In genomic region chr18:60422306-60422705, GRCh38 we compare ENCODE assay signal across 16 cellular contexts. TPM values are rescaled to one million over a fixed set of nuclear protein-coding genes. Genes with fewer than 3 reads are reported as not detected.
"Had no signal": no experiment of that assay in that cellular context is flagged by ENCODE, and none has a peak within 500 bp of the region (broad histone marks: within the 10 kb centered on the region; RNA-seq: fewer than 3 reads in every experiment).

No MANE protein-coding gene starts in this region.

RNA-seq across cellular contexts. Expression of gene MC4R, which starts 49.7 kb away (rescaled TPM):
- total RNA-seq: activated naive CD4-positive, alpha-beta T cell treated with anti-CD3 and anti-CD28 coated beads for 36 hours; activated naive CD4-positive, alpha-beta T cell treated with anti-CD3 and anti-CD28 coated beads, Interleukin-2, amount 50 U/mL, for 72 hours; activated naive CD8-positive, alpha-beta T cell treated with anti-CD3 and anti-CD28 coated beads for 36 hours; activated naive CD8-positive, alpha-beta T cell treated with anti-CD3 and anti-CD28 coated beads, Interleukin-2, amount 10 ng/mL, durations not matched to agents 7 days and 5 days; activated T-cell treated with anti-CD3 and anti-CD28 coated beads, Interleukin-2, amount 50 U/mL, for 4 hours; activated T-cell treated with anti-CD3 and anti-CD28 coated beads, Interleukin-2, amount 50 U/mL, for 72 hours; activated T-helper 1 cell treated with anti-CD3 and anti-CD28 coated beads, Interleukin-12 subunit alpha, Interleukin-12 subunit beta, Interleukin-2, Interleukin-4 antibody, amounts not matched to agents 30 ng/mL and 10 ng/mL and 1 ng/mL, durations not matched to agents 14 hours and 24 hours and 36 hours; activated T-helper 17 cell treated with anti-CD3 and anti-CD28 coated beads, Interleukin-2, amount 50 U/mL, for 72 hours; activated T-helper 2 cell treated with anti-CD3 and anti-CD28 coated beads, Interferon-gamma antibody, Interleukin-2, Interleukin-4, amounts not matched to agents 10 μg/mL and 5 μg/mL and 100 μg/mL, durations not matched to agents 14 hours and 24 hours and 36 hours; aorta; ascending aorta; astrocyte; body of pancreas; breast epithelium; cardiac septum; chondrocyte had no signal
